In genomic region chr2:102063948-102064678, GRCh38 we compare ENCODE assay signal across 8 cellular contexts.
DNase-seq lines count a peak whose midpoint lies in the region; ATAC-seq, FAIRE-seq and TF ChIP-seq lines count a peak whose summit lies in the region.

No MANE protein-coding gene starts in this region.

- DNase-seq in Ammon's horn (ENCODE audit: low spot score) (peak; percentile 78), HUDEP-2 (lab: John Stamatoyannopoulos, UW; ENCODE audit: unreplicated experiment in 76 of 76) (peak in 73 of 76 experiments; percentile 31 to 92 (median 73)), head of caudate nucleus (peak in 29 of 42 donors; percentile 17 to 83 (median 40)), pancreas (peak; percentile 64 to 85 (median 74)), NCI-H146 (lab: John Stamatoyannopoulos, UW) (no peak), NCI-H748 (lab: John Stamatoyannopoulos, UW; ENCODE audit: unreplicated experiment) (no peak)
- peak; percentile 56 to 68 for DNase-seq in activated CD4-positive, alpha-beta T cell treated with anti-CD3 and anti-CD28 coated beads, Interleukin-2, amount 50 U/mL, for 48 hours

- H3K36me3 ChIP-seq in pancreas, result no peaks in the 10 kb centered on the region

- peak overlapping the region; percentile 57 to 80 (median 70) for H3K27ac ChIP-seq in pancreas

- TF ChIP-seq CTCF in pancreas (IDR thresholded peaks at IDR 0.05), result no peak

- H3K27me3 ChIP-seq in pancreas, result no peaks in the 10 kb centered on the region

- peak; percentile 90 to 94 (median 92) for ATAC-seq in pancreas
- no peak for ATAC-seq in HG03520 (IDR thresholded peaks at IDR 0.05; ENCODE audit: unreplicated experiment)

- 28 to 31% methylated on average over 9 of the region's 9 CpGs for WGBS in pancreas, 2 donors

- H3K9me3 ChIP-seq in pancreas, result no peaks in the 10 kb centered on the region

- H3K4me3 ChIP-seq in pancreas, result no peak overlapping the region

- peaks cover 6 to 31% (median 11%) of the 10 kb centered on the region in 3 donors for H3K4me1 ChIP-seq in pancreas

- intact Hi-C loops in head of caudate nucleus (cut with DNase I), result no loop called here
- intact Hi-C loops in pancreas (cut with DNase I), result no loop called here

- FAIRE-seq in pancreas (lab: Jason Lieb, UNC), result no peak

Comparison
In these comparisons a context has a peak if more than half of its experiments do, and no peak if none do; other contexts are left out.
1. DNase-seq: peak in Ammon's horn (single experiment), HUDEP-2 (73 of 76), activated CD4-positive, alpha-beta T cell treated with anti-CD3 and anti-CD28 coated beads, Interleukin-2, amount 50 U/mL, for 48 hours (2 of 2), head of caudate nucleus (29 of 42) and pancreas (6 of 6); none in NCI-H146 (single experiment) and NCI-H748 (single experiment).